Comparison of ENCODE assay signal across 10 cellular contexts in genomic region chr2:47003641-47004427, GRCh38.
DNase-seq lines count a peak whose midpoint lies in the region; ATAC-seq and TF ChIP-seq lines count a peak whose summit lies in the region.
"Had no signal": no experiment of that assay in that cellular context is flagged by ENCODE, and none has a peak within 500 bp of the region (broad histone marks: within the 10 kb centered on the region; RNA-seq: fewer than 3 reads in every experiment).

No MANE protein-coding gene starts in this region.

- H3K27me3 ChIP-seq in PC-3 (ENCODE audit: low read length) (no peaks in the 10 kb centered on the region), endodermal cell (ENCODE audit: control insufficient read depth, insufficient read depth, low read length, poor library complexity, severe bottlenecking) (no peaks in the 10 kb centered on the region)

- intact Hi-C loops in PC-3 (cut with micrococcal nuclease), result no loop called here

- H3K79me2 ChIP-seq in PC-3 (ENCODE audit: low read length), result no peaks in the 10 kb centered on the region

- BruUV-seq in PC-3 (replicated peaks; lab: Mats Ljungman, UMichigan), result no TSS peak

- no peak overlapping the region for H3K27ac Mint-ChIP-seq in endodermal cell
- H3K27ac Mint-ChIP-seq in stimulated activated naive B cell treated with anti-CD40 and anti-IgM and Interleukin-4, amounts not matched to agents 10 μg/mL and 1 μg/mL and 100 μg/mL, for 72 hours, result peak overlapping the region; percentile 84
- H3K27ac Mint-ChIP-seq: activated B cell treated with CpG ODN at 0.5 μM for 24 hours had no signal

- no peak overlapping the region; the same call in 1 of the 2 replicates for H3K9ac ChIP-seq in PC-3 (ENCODE audit: low read length)
- no peak overlapping the region for H3K9ac ChIP-seq in endodermal cell (ENCODE audit: extremely low read depth, low read length, poor library complexity, severe bottlenecking)

- no peak for TF ChIP-seq CTCF in PC-3 (conservative IDR thresholded peaks at IDR 0.05; ENCODE audit: low read depth, low read length)
- no peak for TF ChIP-seq CTCF in endodermal cell (conservative IDR thresholded peaks at IDR 0.05)

- H3K36me3 ChIP-seq in PC-3 (ENCODE audit: low read depth, low read length) (peaks cover 8% of the 10 kb centered on the region), endodermal cell (ENCODE audit: control insufficient read depth, insufficient read depth, low read length) (peaks cover 9% of the 10 kb centered on the region)

- H3K4me2 ChIP-seq in PC-3 (ENCODE audit: low read length), result peak overlapping the region; percentile 43

- H3K27ac ChIP-seq in PC-3 (ENCODE audit: low read length) (peak overlapping the region; percentile 45), endodermal cell (ENCODE audit: low read depth, low read length) (peak overlapping the region; percentile 96)

- H3K9me3 ChIP-seq in PC-3 (ENCODE audit: low read length) (no peaks in the 10 kb centered on the region), endodermal cell (ENCODE audit: control insufficient read depth, low read length) (no peaks in the 10 kb centered on the region)

- no peak overlapping the region for H3K4me3 ChIP-seq in PC-3 (ENCODE audit: low read length)
- no peak overlapping the region for H3K4me3 ChIP-seq in endodermal cell (ENCODE audit: low read length)

- H3K4me1 Mint-ChIP-seq in endodermal cell, result peaks cover 12% of the 10 kb centered on the region
- peaks cover 9 to 28% of the 10 kb centered on the region in 2 donors for H3K4me1 Mint-ChIP-seq in stimulated activated naive B cell treated with anti-CD40 and anti-IgM and Interleukin-4, amounts not matched to agents 10 μg/mL and 1 μg/mL and 100 μg/mL, for 72 hours
- H3K4me1 Mint-ChIP-seq: activated B cell treated with CpG ODN at 0.5 μM for 24 hours; activated naive CD4-positive, alpha-beta T cell treated with anti-CD3 and anti-CD28 coated beads, Interleukin-2, amount 50 U/mL, for 24 hours had no signal

- H2AFZ ChIP-seq in PC-3 (ENCODE audit: low read length), result no peak overlapping the region

- POLR2A ChIA-PET in PC-3 (lab: Charles Lee; ENCODE audit: unreplicated experiment), result interaction anchor here (0.6 kb wide), 1 partner anchor 274 kb away, joined by 3 read pairs; no protein-coding TSS in a partner anchor

- ATAC-seq in PC-3, result peak; percentile 92
- no peak for ATAC-seq in stimulated activated naive B cell treated with anti-CD40 and anti-IgM and Interleukin-4, amounts not matched to agents 10 μg/mL and 1 μg/mL and 100 μg/mL, for 72 hours (replicated peaks)
- no peak for ATAC-seq in GM18517 (IDR thresholded peaks at IDR 0.05; ENCODE audit: unreplicated experiment)
- no peak for ATAC-seq in HG03139 (IDR thresholded peaks at IDR 0.05; ENCODE audit: unreplicated experiment)

- no peaks in the 10 kb centered on the region for H3K9me2 ChIP-seq in PC-3 (replicated peaks; ENCODE audit: low read length)

- 93 to 95% methylated on average over 8 to 12 of the region's 13 CpGs for WGBS in endodermal cell (ENCODE audit: insufficient coverage in 1 of 2, insufficient read length in 1 of 2), 2 experiments

- no peaks in the 10 kb centered on the region for H4K20me1 ChIP-seq in PC-3 (ENCODE audit: low read length)

- DNase-seq in Daoy (ENCODE audit: low read depth), result peak; percentile 46
- peak; percentile 86 for DNase-seq in PC-3
- no peak for DNase-seq in endodermal cell
- no peak for DNase-seq in stimulated activated naive B cell treated with anti-CD40 and anti-IgM and Interleukin-4, amounts not matched to agents 10 μg/mL and 1 μg/mL and 100 μg/mL, for 72 hours
- DNase-seq in activated CD8-positive, alpha-beta memory T cell treated with anti-CD3 and anti-CD28 coated beads, Interleukin-2, amount 50 U/mL, for 4 hours, result no peak
- DNase-seq: activated B cell treated with CpG ODN at 0.5 μM for 24 hours, NCI-H2029 treated with DMSO at 0.1 percent for 48 hours had no signal

- peaks cover 28% of the 10 kb centered on the region for H3K4me1 ChIP-seq in PC-3 (ENCODE audit: insufficient read depth, low read length)
- H3K4me1 ChIP-seq in endodermal cell (ENCODE audit: control insufficient read depth, insufficient read depth, low read length), result peaks cover 4% of the 10 kb centered on the region

- H3K36me3 Mint-ChIP-seq in endodermal cell (ENCODE audit: low read depth), result no peaks in the 10 kb centered on the region
- peaks cover 58 to 78% of the 10 kb centered on the region in 2 donors for H3K36me3 Mint-ChIP-seq in stimulated activated naive B cell treated with anti-CD40 and anti-IgM and Interleukin-4, amounts not matched to agents 10 μg/mL and 1 μg/mL and 100 μg/mL, for 72 hours

- no peaks in the 10 kb centered on the region for H3K27me3 Mint-ChIP-seq in endodermal cell (ENCODE audit: insufficient read depth)
- no peaks in the 10 kb centered on the region for H3K27me3 Mint-ChIP-seq in stimulated activated naive B cell treated with anti-CD40 and anti-IgM and Interleukin-4, amounts not matched to agents 10 μg/mL and 1 μg/mL and 100 μg/mL, for 72 hours
- H3K27me3 Mint-ChIP-seq: activated B cell treated with CpG ODN at 0.5 μM for 24 hours; activated naive CD4-positive, alpha-beta T cell treated with anti-CD3 and anti-CD28 coated beads, Interleukin-2, amount 50 U/mL, for 24 hours had no signal

- H3F3A ChIP-seq in PC-3 (ENCODE audit: low read length, unreplicated experiment), result no peaks in the 10 kb centered on the region

- CTCF ChIA-PET in PC-3 (lab: Charles Lee), result no interaction called here

- no peak overlapping the region for H3K4me3 Mint-ChIP-seq in endodermal cell
- H3K4me3 Mint-ChIP-seq in stimulated activated naive B cell treated with anti-CD40 and anti-IgM and Interleukin-4, amounts not matched to agents 10 μg/mL and 1 μg/mL and 100 μg/mL, for 72 hours, result no peak overlapping the region
- H3K4me3 Mint-ChIP-seq: activated B cell treated with CpG ODN at 0.5 μM for 24 hours; activated naive CD4-positive, alpha-beta T cell treated with anti-CD3 and anti-CD28 coated beads, Interleukin-2, amount 50 U/mL, for 24 hours had no signal

- H3K9me3 Mint-ChIP-seq in endodermal cell, result no peaks in the 10 kb centered on the region
- H3K9me3 Mint-ChIP-seq in stimulated activated naive B cell treated with anti-CD40 and anti-IgM and Interleukin-4, amounts not matched to agents 10 μg/mL and 1 μg/mL and 100 μg/mL, for 72 hours, result no peaks in the 10 kb centered on the region
- H3K9me3 Mint-ChIP-seq: activated B cell treated with CpG ODN at 0.5 μM for 24 hours; activated naive CD4-positive, alpha-beta T cell treated with anti-CD3 and anti-CD28 coated beads, Interleukin-2, amount 50 U/mL, for 24 hours had no signal

Comparison
In these comparisons a context has a peak if more than half of its experiments do, and no peak if none do; other contexts are left out.
1. DNase-seq: peak in Daoy (single experiment) and PC-3 (single experiment); none in endodermal cell (single experiment), stimulated activated naive B cell treated with anti-CD40 and anti-IgM and Interleukin-4, amounts not matched to agents 10 μg/mL and 1 μg/mL and 100 μg/mL, for 72 hours (single experiment) and activated CD8-positive, alpha-beta memory T cell treated with anti-CD3 and anti-CD28 coated beads, Interleukin-2, amount 50 U/mL, for 4 hours (single experiment).